In genomic region chr2:230226090-230226551, GRCh38 we compare ENCODE assay signal across 2 cellular contexts.
TF ChIP-seq lines count a peak whose summit lies in the region.

No MANE protein-coding gene starts in this region.

TF ChIP-seq in GM23338, 12 proteins besides CTCF, POLR2A, EP300 and RAD21:
- no peak for TF ChIP-seq NANOG (IDR thresholded peaks at IDR 0.05; ENCODE audit: borderline replicate concordance)
- TF ChIP-seq REST (IDR thresholded peaks at IDR 0.05; ENCODE audit: unreplicated experiment): no peak
- no peak for TF ChIP-seq EZH2phosphoT487 (IDR thresholded peaks at IDR 0.05; ENCODE audit: unreplicated experiment)
- no peak for TF ChIP-seq POLR2AphosphoS5 (IDR thresholded peaks at IDR 0.05; ENCODE audit: low read depth)
- TF ChIP-seq STAT1 (IDR thresholded peaks at IDR 0.05; ENCODE audit: unreplicated experiment): no peak
- no peak for TF ChIP-seq ZNF462 (CRISPR knock-in tag; IDR thresholded peaks at IDR 0.05)
- TF ChIP-seq CREB1 (CRISPR knock-in tag; IDR thresholded peaks at IDR 0.05; ENCODE audit: low read depth): no peak
- no peak for TF ChIP-seq ZNF331 (CRISPR knock-in tag; IDR thresholded peaks at IDR 0.05; ENCODE audit: low read depth)
- TF ChIP-seq JUNB (IDR thresholded peaks at IDR 0.05; ENCODE audit: unreplicated experiment): no peak
- TF ChIP-seq ZNF114 (CRISPR knock-in tag; IDR thresholded peaks at IDR 0.05): no peak
- no peak for TF ChIP-seq ETS1 (IDR thresholded peaks at IDR 0.05)
- TF ChIP-seq EZH2 (IDR thresholded peaks at IDR 0.05; ENCODE audit: low read depth, unreplicated experiment): no peak

TF ChIP-seq in HepG2, 621 proteins besides CTCF, POLR2A, EP300 and RAD21:
- no peak for TF ChIP-seq ZNF879 (CRISPR knock-in tag; IDR thresholded peaks at IDR 0.05)
TF ChIP-seq in HepG2: peak in this region for 0.
